In genomic region chr1:66940968-66941367, GRCh38 we compare ENCODE assay signal across 1 cellular context.
TF ChIP-seq lines count a peak whose summit lies in the region.

No MANE protein-coding gene starts in this region.

TF ChIP-seq in IMR-90, 13 proteins besides CTCF, POLR2A, EP300 and RAD21:
- no peak; the same call in 1 of the 2 replicates for TF ChIP-seq CEBPB (IDR thresholded peaks at IDR 0.05; ENCODE audit: low read depth, low read length)
- TF ChIP-seq ELK1 (IDR thresholded peaks at IDR 0.05; ENCODE audit: borderline replicate concordance, low read depth, low read length) = no peak
- TF ChIP-seq MXI1 (IDR thresholded peaks at IDR 0.05; ENCODE audit: borderline replicate concordance, low read depth, low read length) = no peak
- no peak for TF ChIP-seq USF2 (IDR thresholded peaks at IDR 0.05; ENCODE audit: low read depth, low read length)
- no peak for TF ChIP-seq RFX5 (IDR thresholded peaks at IDR 0.05; ENCODE audit: low read depth, low read length)
- TF ChIP-seq MAFK (IDR thresholded peaks at IDR 0.05; ENCODE audit: low read depth, low read length) = no peak
- TF ChIP-seq RCOR1 (IDR thresholded peaks at IDR 0.05; ENCODE audit: insufficient replicate concordance, low read length) = no peak
